In genomic region chr11:73172992-73173656, GRCh38 we compare ENCODE assay signal across 16 cellular contexts. TPM values are rescaled to one million over a fixed set of nuclear protein-coding genes. Genes with fewer than 3 reads are reported as not detected.
DNase-seq lines count a peak whose midpoint lies in the region; ATAC-seq and TF ChIP-seq lines count a peak whose summit lies in the region.
"Had no signal": no experiment of that assay in that cellular context is flagged by ENCODE, and none has a peak within 500 bp of the region (broad histone marks: within the 10 kb centered on the region; RNA-seq: fewer than 3 reads in every experiment).

No MANE protein-coding gene starts in this region.

- 66 to 77% methylated on average over 4 of the region's 4 CpGs for WGBS in heart right ventricle, 2 donors
- WGBS in upper lobe of left lung, 2 donors, result 88 to 93% methylated on average over 3 to 4 of the region's 4 CpGs

- intact Hi-C loops in heart right ventricle (cut with DNase I), result loop anchor here in 2 of 10 donors (10.0 kb wide), 1 partner anchor 248 kb away; no protein-coding TSS in a partner anchor
- intact Hi-C loops in Right ventricle myocardium inferior (cut with DNase I), result no loop called here

- H3K4me3 Mint-ChIP-seq in stimulated activated memory B cell treated with anti-CD40 and anti-IgM and Interleukin-4, amounts not matched to agents 10 μg/mL and 1 μg/mL and 100 μg/mL, for 72 hours, result no peak overlapping the region

- TF ChIP-seq POLR2A in upper lobe of left lung (IDR thresholded peaks at IDR 0.05), result no peak

- no peaks in the 10 kb centered on the region for H3K9me3 ChIP-seq in heart right ventricle
- H3K9me3 ChIP-seq in mucosa of rectum (ENCODE audit: control insufficient read depth in 2 of 2, low read length in 2 of 2), result no peaks in the 10 kb centered on the region
- H3K9me3 ChIP-seq in upper lobe of left lung, result no peaks in the 10 kb centered on the region

- TF ChIP-seq CTCF in heart right ventricle (IDR thresholded peaks at IDR 0.05) (no peak), upper lobe of left lung (IDR thresholded peaks at IDR 0.05) (no peak)

- no peaks in the 10 kb centered on the region for H3K36me3 ChIP-seq in heart right ventricle
- H3K36me3 ChIP-seq in mucosa of rectum (ENCODE audit: control insufficient read depth in 2 of 2, insufficient read depth in 2 of 2, low read length in 2 of 2), result no peaks in the 10 kb centered on the region
- H3K36me3 ChIP-seq in upper lobe of left lung, result no peaks in the 10 kb centered on the region

- peaks cover 78% of the 10 kb centered on the region for H3K4me1 Mint-ChIP-seq in stimulated activated memory B cell treated with anti-CD40 and anti-IgM and Interleukin-4, amounts not matched to agents 10 μg/mL and 1 μg/mL and 100 μg/mL, for 72 hours

- TF ChIP-seq EP300 in upper lobe of left lung (IDR thresholded peaks at IDR 0.05), result no peak

- no peaks in the 10 kb centered on the region for H3K9me3 Mint-ChIP-seq in stimulated activated memory B cell treated with anti-CD40 and anti-IgM and Interleukin-4, amounts not matched to agents 10 μg/mL and 1 μg/mL and 100 μg/mL, for 72 hours

- peak overlapping the region in 9 of 10 donors; percentile 63 to 92 (median 86) for H3K27ac ChIP-seq in heart right ventricle
- H3K27ac ChIP-seq in mucosa of rectum (ENCODE audit: low read depth in 2 of 2, low read length in 2 of 2), result peak overlapping the region; percentile 20 to 74
- no peak overlapping the region for H3K27ac ChIP-seq in upper lobe of left lung
- H3K27ac ChIP-seq: C4-2B, RWPE1 had no signal

- H3K4me3 ChIP-seq in heart right ventricle (no peak overlapping the region), mucosa of rectum (ENCODE audit: low read length in 2 of 2) (no peak overlapping the region), upper lobe of left lung (no peak overlapping the region)
- H3K4me3 ChIP-seq: K562 had no signal

- no peak for ATAC-seq in heart right ventricle
- no peak for ATAC-seq in Right ventricle myocardium inferior
- no peak for ATAC-seq in stimulated activated memory B cell treated with anti-CD40 and anti-IgM and Interleukin-4, amounts not matched to agents 10 μg/mL and 1 μg/mL and 100 μg/mL, for 72 hours
- no peak for ATAC-seq in upper lobe of left lung (ENCODE audit: low FRiP score in 2 of 2)
- no peak for ATAC-seq in HG02840 (IDR thresholded peaks at IDR 0.05; ENCODE audit: low FRiP score, unreplicated experiment)
- ATAC-seq: K562 had no signal

- peaks cover 24 to 96% (median 73%) of the 10 kb centered on the region in 9 donors for H3K4me1 ChIP-seq in heart right ventricle
- H3K4me1 ChIP-seq in mucosa of rectum (ENCODE audit: control insufficient read depth in 2 of 2, insufficient read depth in 2 of 2, low read length in 2 of 2), result peaks cover 14 to 23% of the 10 kb centered on the region in 2 donors
- H3K4me1 ChIP-seq in upper lobe of left lung, result peaks cover 16 to 35% (median 24%) of the 10 kb centered on the region in 4 donors

- H3K36me3 Mint-ChIP-seq in stimulated activated memory B cell treated with anti-CD40 and anti-IgM and Interleukin-4, amounts not matched to agents 10 μg/mL and 1 μg/mL and 100 μg/mL, for 72 hours, result no peaks in the 10 kb centered on the region

- peak overlapping the region; percentile 27 for H3K27ac Mint-ChIP-seq in stimulated activated memory B cell treated with anti-CD40 and anti-IgM and Interleukin-4, amounts not matched to agents 10 μg/mL and 1 μg/mL and 100 μg/mL, for 72 hours

- no peaks in the 10 kb centered on the region for H3K27me3 ChIP-seq in heart right ventricle
- no peaks in the 10 kb centered on the region for H3K27me3 ChIP-seq in mucosa of rectum (ENCODE audit: control insufficient read depth in 2 of 2, insufficient read depth in 2 of 2, low read length in 2 of 2)
- no peaks in the 10 kb centered on the region for H3K27me3 ChIP-seq in upper lobe of left lung

- no peaks in the 10 kb centered on the region for H3K27me3 Mint-ChIP-seq in stimulated activated memory B cell treated with anti-CD40 and anti-IgM and Interleukin-4, amounts not matched to agents 10 μg/mL and 1 μg/mL and 100 μg/mL, for 72 hours

- in situ Hi-C loops in SK-MEL-5 (cut with HindIII; ENCODE audit: low pct_unique_long_range_greater_than_20kb, low sequenced_read_pairs), result no loop called here

- DNase-seq in heart right ventricle (no peak), Right ventricle myocardium inferior (ENCODE audit: missing footprints) (no peak), SK-MEL-5 (ENCODE audit: low read depth, low spot score) (peak; percentile 20), UCSD-AML1 (lab: John Stamatoyannopoulos, UW; ENCODE audit: unreplicated experiment) (no peak), upper lobe of left lung (no peak)
- DNase-seq: 8988T, HCEC 1CT, NCI-H1048, NCI-H2107, NCI-H526 had no signal

- no peak overlapping the region for H3K9ac ChIP-seq in mucosa of rectum (ENCODE audit: low read depth in 1 of 2, low read length in 2 of 2)

RNA-seq across cellular contexts. Expression of gene FCHSD2, which starts 31.0 kb away (rescaled TPM):
- total RNA-seq in heart right ventricle (10 to 100 TPM; 28.1 to 48.4 (median 39.0) TPM), Right ventricle myocardium inferior (36.6 TPM), upper lobe of left lung (10 to 100 TPM; 22.5 to 55.6 (median 42.7) TPM)
- polyA plus RNA-seq in heart right ventricle, result 10 to 100 TPM; 16.1 to 17.1 TPM
- 7.8 and 8.2 TPM in 2 replicates for total RNA-seq in SK-MEL-5 (2014; rRNA removed; shearing (Covaris generic))
- 19.8 and 30.3 TPM in 2 replicates for polyA plus RNA-seq in SK-MEL-5 (2015; cell fraction: cytosol; rRNA removed)
- polyA plus RNA-seq in SK-MEL-5 (2015; cell fraction: nucleus; rRNA removed), result 25.1 and 28.9 TPM in 2 replicates

RNA-seq across cellular contexts. Expression of gene P2RY2, which starts 45.0 kb away (rescaled TPM):
- total RNA-seq in heart right ventricle (10 to 100 TPM in 8 of 10 donors, 1 to 10 TPM in 2; 9.5 to 37.5 (median 12.7) TPM), Right ventricle myocardium inferior (20.0 TPM), upper lobe of left lung (10 to 100 TPM in 4 of 6 donors, 1 to 10 TPM in 2; 7.8 to 15.0 (median 11.7) TPM)
- polyA plus RNA-seq in heart right ventricle, result 1 to 10 TPM; 7.1 to 8.2 TPM
- total RNA-seq in SK-MEL-5 (2014; rRNA removed; shearing (Covaris generic)), result 0.05 TPM in 1 of 2 replicates, not detected in the other
- 0.06 and 0.48 TPM in 2 replicates for polyA plus RNA-seq in SK-MEL-5 (2015; cell fraction: cytosol; rRNA removed)
- 0.16 TPM in 1 of 2 replicates, not detected in the other for polyA plus RNA-seq in SK-MEL-5 (2015; cell fraction: nucleus; rRNA removed)
- total RNA-seq: K562 had no signal
- polyA plus RNA-seq: K562 had no signal

Comparison
In these comparisons a context has a peak if more than half of its experiments do, and no peak if none do; other contexts are left out.
1. H3K27ac ChIP-seq: peak in heart right ventricle (9 of 10) and mucosa of rectum (2 of 2); none in upper lobe of left lung (0 of 4).